In the genomic region with DNA sequence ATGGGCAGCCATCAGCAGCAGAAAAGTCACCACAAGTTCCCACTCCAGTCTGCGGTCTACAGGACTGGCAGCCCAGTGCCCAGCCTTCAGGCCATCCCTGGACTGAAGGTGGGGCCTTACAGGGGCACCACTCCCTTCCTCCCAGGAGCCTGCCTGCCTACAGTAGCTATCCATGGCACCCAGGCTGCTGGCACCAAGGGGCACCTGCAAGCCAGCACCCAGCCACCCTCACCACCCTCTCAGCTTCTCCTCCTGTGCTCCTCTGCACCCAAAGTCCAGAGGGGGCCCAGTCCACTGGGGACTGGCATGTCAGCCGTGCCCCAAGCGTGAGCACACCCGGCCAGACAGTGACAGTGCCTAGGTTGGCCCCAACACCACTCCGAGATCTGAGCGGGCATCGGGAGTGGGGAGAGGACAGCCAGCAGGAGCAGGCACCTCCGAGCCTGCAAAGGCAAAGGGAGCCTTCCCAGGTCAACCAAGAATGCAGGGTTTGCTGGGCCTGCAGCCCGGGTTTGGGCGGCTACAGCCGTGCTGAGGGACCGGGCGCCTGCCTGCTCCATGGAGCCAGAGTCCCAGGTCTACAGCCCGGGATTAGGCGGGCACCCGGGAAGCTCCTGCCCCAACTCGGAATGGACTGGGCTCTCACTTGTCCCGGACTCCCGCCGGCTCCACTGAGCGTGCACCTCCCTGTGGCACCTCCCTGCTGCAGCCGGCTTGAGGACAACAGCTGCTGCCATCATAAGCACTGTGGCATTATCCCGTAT, we compare ENCODE assay signal across 19 cellular contexts. TPM values are rescaled to one million over a fixed set of nuclear protein-coding genes. Genes with fewer than 3 reads are reported as not detected.
A peak's percentile ranks its signal among the peaks of the same experiment; 100 is the strongest.
DNase-seq lines count a peak whose midpoint lies in the region; ATAC-seq and TF ChIP-seq lines count a peak whose summit lies in the region.
"Had no signal": no experiment of that assay in that cellular context is flagged by ENCODE, and none has a peak within 500 bp of the region (broad histone marks: within the 10 kb centered on the region; RNA-seq: fewer than 3 reads in every experiment).

No MANE protein-coding gene starts in this region.

- H3K79me1 ChIP-seq in IMR-90 (ENCODE audit: low read depth in 1 of 2, low read length in 2 of 2), result no peaks in the 10 kb centered on the region

- H3K27me3 Mint-ChIP-seq in neural progenitor cell (ENCODE audit: insufficient read depth, low read depth), result no peaks in the 10 kb centered on the region
- H3K27me3 Mint-ChIP-seq in stimulated activated memory B cell treated with anti-CD40 and anti-IgM and Interleukin-4, amounts not matched to agents 10 μg/mL and 1 μg/mL and 100 μg/mL, for 72 hours, result no peaks in the 10 kb centered on the region
- H3K27me3 Mint-ChIP-seq: CD4-positive, CD25-positive, alpha-beta regulatory T cell had no signal

- no peak overlapping the region for H3K27ac Mint-ChIP-seq in neural progenitor cell
- no peak overlapping the region for H3K27ac Mint-ChIP-seq in stimulated activated memory B cell treated with anti-CD40 and anti-IgM and Interleukin-4, amounts not matched to agents 10 μg/mL and 1 μg/mL and 100 μg/mL, for 72 hours
- H3K27ac Mint-ChIP-seq: CD4-positive, CD25-positive, alpha-beta regulatory T cell; GM23338; HFFc6 had no signal

- H2BK5ac ChIP-seq in IMR-90 (ENCODE audit: low read depth, low read length, poor library complexity, severe bottlenecking), result no peak overlapping the region

- no peaks in the 10 kb centered on the region for H3K9me1 ChIP-seq in IMR-90 (ENCODE audit: insufficient read depth, low read length)

- H3K56ac ChIP-seq in IMR-90 (ENCODE audit: extremely low read depth, insufficient read depth, low read length), result no peak overlapping the region

- ATAC-seq in IMR-90 (ENCODE audit: low read depth), result no peak
- ATAC-seq in stimulated activated memory B cell treated with anti-CD40 and anti-IgM and Interleukin-4, amounts not matched to agents 10 μg/mL and 1 μg/mL and 100 μg/mL, for 72 hours, result peak; percentile 41
- ATAC-seq: GM23338, K562 had no signal

- H3K4me1 ChIP-seq in IMR-90 (ENCODE audit: control insufficient read depth, insufficient read depth, low read length), result no peaks in the 10 kb centered on the region
- no peaks in the 10 kb centered on the region for H3K4me1 ChIP-seq in neural progenitor cell
- H3K4me1 ChIP-seq: BLaER1 had no signal

- no peak overlapping the region for H3K27ac ChIP-seq in IMR-90 (ENCODE audit: insufficient read depth, low read length)
- H3K27ac ChIP-seq in neural progenitor cell, result no peak overlapping the region
- H3K27ac ChIP-seq: BLaER1, HL-60 had no signal

- H3K36me3 ChIP-seq in IMR-90 (ENCODE audit: control insufficient read depth, insufficient read depth, low read length), result no peaks in the 10 kb centered on the region
- no peaks in the 10 kb centered on the region for H3K36me3 ChIP-seq in neural progenitor cell
- H3K36me3 ChIP-seq: BLaER1 had no signal

- DNase-seq in D341Med (ENCODE audit: low spot score), result peak; percentile 17
- DNase-seq in IMR-90, result no peak
- no peak for DNase-seq in neural progenitor cell (ENCODE audit: low spot score)
- no peak for DNase-seq in COLO829 (ENCODE audit: low spot score)
- DNase-seq in NCI-H1694 treated with DMSO at 0.1 percent for 48 hours (lab: John Stamatoyannopoulos, UW), result no peak
- DNase-seq in LoVo (ENCODE audit: low spot score), result no peak
- DNase-seq: 8988T; AML-193; Calu3; CD4-positive, CD25-positive, alpha-beta regulatory T cell; DMS79; EL; HCEC 1CT; HFFc6 had no signal

- H4K8ac ChIP-seq in IMR-90 (ENCODE audit: low read depth in 2 of 2, low read length in 2 of 2), result no peak overlapping the region

- H3K27me3 ChIP-seq in IMR-90 (ENCODE audit: control insufficient read depth, insufficient read depth, low read length), result no peaks in the 10 kb centered on the region
- H3K27me3 ChIP-seq in neural progenitor cell, result no peaks in the 10 kb centered on the region
- H3K27me3 ChIP-seq: BLaER1 had no signal

- POLR2A ChIA-PET in IMR-90 (lab: Charles Lee; ENCODE audit: unreplicated experiment), result no interaction called here

- intact Hi-C loops in IMR-90 (cut with micrococcal nuclease), result no loop called here

- no peaks in the 10 kb centered on the region for H3K36me3 Mint-ChIP-seq in neural progenitor cell
- no peaks in the 10 kb centered on the region for H3K36me3 Mint-ChIP-seq in stimulated activated memory B cell treated with anti-CD40 and anti-IgM and Interleukin-4, amounts not matched to agents 10 μg/mL and 1 μg/mL and 100 μg/mL, for 72 hours
- H3K36me3 Mint-ChIP-seq: CD4-positive, CD25-positive, alpha-beta regulatory T cell had no signal

- no peak for TF ChIP-seq CTCF in IMR-90 (conservative IDR thresholded peaks at IDR 0.05; ENCODE audit: low read depth, low read length)
- TF ChIP-seq CTCF in neural progenitor cell (IDR thresholded peaks at IDR 0.05), result no peak

- no peak overlapping the region for H3K4me3 ChIP-seq in IMR-90 (ENCODE audit: insufficient read depth, low read depth, low read length)
- no peak overlapping the region for H3K4me3 ChIP-seq in neural progenitor cell
- H3K4me3 ChIP-seq: BLaER1, GM23338, K562 had no signal

- no peaks in the 10 kb centered on the region for H3K4me1 Mint-ChIP-seq in neural progenitor cell
- H3K4me1 Mint-ChIP-seq in stimulated activated memory B cell treated with anti-CD40 and anti-IgM and Interleukin-4, amounts not matched to agents 10 μg/mL and 1 μg/mL and 100 μg/mL, for 72 hours, result no peaks in the 10 kb centered on the region
- H3K4me1 Mint-ChIP-seq: CD4-positive, CD25-positive, alpha-beta regulatory T cell; GM23338 had no signal

- H3K9me3 Mint-ChIP-seq in neural progenitor cell, result no peaks in the 10 kb centered on the region
- no peaks in the 10 kb centered on the region for H3K9me3 Mint-ChIP-seq in stimulated activated memory B cell treated with anti-CD40 and anti-IgM and Interleukin-4, amounts not matched to agents 10 μg/mL and 1 μg/mL and 100 μg/mL, for 72 hours
- H3K9me3 Mint-ChIP-seq: CD4-positive, CD25-positive, alpha-beta regulatory T cell had no signal

- no peak overlapping the region for H3K4ac ChIP-seq in IMR-90 (ENCODE audit: low read depth, low read length)

- no peak overlapping the region for H3K18ac ChIP-seq in IMR-90 (ENCODE audit: low read depth, low read length)

- H3K4me2 ChIP-seq in IMR-90 (ENCODE audit: low read depth, low read length) (no peak overlapping the region), neural progenitor cell (no peak overlapping the region)
- H3K4me2 ChIP-seq: BLaER1, GM23338 had no signal

- no peak for TF ChIP-seq RAD21 in IMR-90 (IDR thresholded peaks at IDR 0.05; ENCODE audit: low read length)

- H3K9ac ChIP-seq in IMR-90 (ENCODE audit: low read depth, low read length), result no peak overlapping the region
- H3K9ac ChIP-seq in neural progenitor cell, result no peak overlapping the region
- H3K9ac ChIP-seq: BLaER1 had no signal

- no peak overlapping the region for H4K91ac ChIP-seq in IMR-90 (ENCODE audit: insufficient read depth, low read depth, low read length)

- H3K9me3 ChIP-seq in IMR-90 (ENCODE audit: control insufficient read depth, insufficient read depth, low read length) (no peaks in the 10 kb centered on the region), neural progenitor cell (ENCODE audit: low read depth) (no peaks in the 10 kb centered on the region)

- H3K14ac ChIP-seq in IMR-90 (replicated peaks; ENCODE audit: low read depth, low read length), result no peak overlapping the region

- no peaks in the 10 kb centered on the region for H4K20me1 ChIP-seq in IMR-90 (ENCODE audit: insufficient read depth, low read length)
- no peaks in the 10 kb centered on the region for H4K20me1 ChIP-seq in neural progenitor cell (ENCODE audit: low read depth)
- H4K20me1 ChIP-seq: BLaER1 had no signal

- H2BK15ac ChIP-seq in IMR-90 (ENCODE audit: low read depth, low read length), result no peak overlapping the region

- H2AFZ ChIP-seq in IMR-90 (replicated peaks; ENCODE audit: low read length, poor library complexity), result no peak overlapping the region
- H2AFZ ChIP-seq in neural progenitor cell (replicated peaks), result peak overlapping the region; percentile 54
- H2AFZ ChIP-seq: GM23338 had no signal

- no peak overlapping the region for H3K23ac ChIP-seq in IMR-90 (ENCODE audit: low read depth, low read length)

- dilution Hi-C loops in IMR-90 (cut with HindIII; ENCODE audit: low sequenced_read_pairs, unreplicated experiment), result no loop called here

- H3K79me2 ChIP-seq in neural progenitor cell (ENCODE audit: low read depth), result no peaks in the 10 kb centered on the region

- H2BK120ac ChIP-seq in IMR-90 (ENCODE audit: low read depth, low read length), result no peak overlapping the region

- no peak overlapping the region for H2AK5ac ChIP-seq in IMR-90 (ENCODE audit: low read depth, low read length)

- CTCF ChIA-PET in IMR-90 (lab: Yijun Ruan, JAX), result no interaction called here

- 80% methylated on average over 14 of the region's 23 CpGs; no CpG with 5 or more reads in 1 of the 2 experiments for WGBS in IMR-90 (ENCODE audit: extremely low coverage in 2 of 2, insufficient read length in 1 of 2), 2 experiments

- no peak for TF ChIP-seq POLR2A in IMR-90 (IDR thresholded peaks at IDR 0.05; ENCODE audit: low read depth, low read length)

- peak overlapping the region; percentile 37 for H2AK9ac ChIP-seq in IMR-90 (replicated peaks; ENCODE audit: low read depth, low read length, poor library complexity)

- no TSS peak for BruUV-seq in IMR-90 (replicated peaks; lab: Mats Ljungman, UMichigan)

- no peak overlapping the region for H4K5ac ChIP-seq in IMR-90 (ENCODE audit: low read depth, low read length)

- H2BK20ac ChIP-seq in IMR-90 (ENCODE audit: low read depth, low read length), result no peak overlapping the region

- in situ Hi-C loops in IMR-90 (cut with MboI; ENCODE audit: low sequenced_read_pairs), result no loop called here

- H3K4me3 Mint-ChIP-seq in neural progenitor cell, result no peak overlapping the region
- no peak overlapping the region for H3K4me3 Mint-ChIP-seq in stimulated activated memory B cell treated with anti-CD40 and anti-IgM and Interleukin-4, amounts not matched to agents 10 μg/mL and 1 μg/mL and 100 μg/mL, for 72 hours
- H3K4me3 Mint-ChIP-seq: CD4-positive, CD25-positive, alpha-beta regulatory T cell; GM23338; HFFc6 had no signal

- no peaks in the 10 kb centered on the region for H3F3A ChIP-seq in neural progenitor cell (ENCODE audit: low read depth)

RNA-seq across cellular contexts. Expression of gene OR6C65, which starts 8.1 kb away (rescaled TPM):
- not detected in 2 replicates for total RNA-seq in IMR-90 (2012; rRNA removed)
- polyA plus RNA-seq in IMR-90 (2012; rRNA removed), result not detected in 2 replicates
- not detected in 2 replicates for polyA plus RNA-seq in IMR-90 (2012; cell fraction: cytosol; rRNA removed)
- not detected in 2 replicates for polyA plus RNA-seq in IMR-90 (2012; cell fraction: nucleus; rRNA removed; ENCODE audit: low replicate concordance)
- total RNA-seq in neural progenitor cell (ENCODE audit: low replicate concordance), result not detected in 2 replicates
- total RNA-seq: Calu3; CD4-positive, CD25-positive, alpha-beta regulatory T cell; GM23338; HFFc6; K562 had no signal
- polyA plus RNA-seq: CD4-positive, CD25-positive, alpha-beta regulatory T cell; GM23338; K562 had no signal

RNA-seq across cellular contexts. Expression of gene OR6C75, which starts 29.4 kb away (rescaled TPM):
- total RNA-seq in IMR-90 (2012; rRNA removed), result not detected in 2 replicates
- polyA plus RNA-seq in IMR-90 (2012; rRNA removed), result not detected in 2 replicates
- not detected in 2 replicates for polyA plus RNA-seq in IMR-90 (2012; cell fraction: cytosol; rRNA removed)
- polyA plus RNA-seq in IMR-90 (2012; cell fraction: nucleus; rRNA removed; ENCODE audit: low replicate concordance), result not detected in 2 replicates
- total RNA-seq in neural progenitor cell (ENCODE audit: low replicate concordance), result not detected in 2 replicates
- total RNA-seq: Calu3; CD4-positive, CD25-positive, alpha-beta regulatory T cell; GM23338; HFFc6; K562 had no signal
- polyA plus RNA-seq: CD4-positive, CD25-positive, alpha-beta regulatory T cell; GM23338; K562 had no signal

RNA-seq across cellular contexts. Expression of gene OR6C76, which starts 33.8 kb away (rescaled TPM):
- not detected in 2 replicates for total RNA-seq in IMR-90 (2012; rRNA removed)
- polyA plus RNA-seq in IMR-90 (2012; rRNA removed), result not detected in 2 replicates
- not detected in 2 replicates for polyA plus RNA-seq in IMR-90 (2012; cell fraction: cytosol; rRNA removed)
- polyA plus RNA-seq in IMR-90 (2012; cell fraction: nucleus; rRNA removed; ENCODE audit: low replicate concordance), result not detected in 2 replicates
- total RNA-seq in neural progenitor cell (ENCODE audit: low replicate concordance), result not detected in 2 replicates
- total RNA-seq: Calu3; CD4-positive, CD25-positive, alpha-beta regulatory T cell; GM23338; HFFc6; K562 had no signal
- polyA plus RNA-seq: CD4-positive, CD25-positive, alpha-beta regulatory T cell; GM23338; K562 had no signal

RNA-seq across cellular contexts. Expression of gene OR6C2, which starts 51.7 kb away (rescaled TPM):
- not detected in 2 replicates for total RNA-seq in IMR-90 (2012; rRNA removed)
- polyA plus RNA-seq in IMR-90 (2012; rRNA removed), result not detected in 2 replicates
- not detected in 2 replicates for polyA plus RNA-seq in IMR-90 (2012; cell fraction: cytosol; rRNA removed)
- polyA plus RNA-seq in IMR-90 (2012; cell fraction: nucleus; rRNA removed; ENCODE audit: low replicate concordance), result not detected in 2 replicates
- not detected in 2 replicates for total RNA-seq in neural progenitor cell (ENCODE audit: low replicate concordance)
- total RNA-seq: Calu3; CD4-positive, CD25-positive, alpha-beta regulatory T cell; GM23338; HFFc6; K562 had no signal
- polyA plus RNA-seq: CD4-positive, CD25-positive, alpha-beta regulatory T cell; GM23338; K562 had no signal
